Comparison of ENCODE assay signal across 1 cellular context in the genomic region with DNA sequence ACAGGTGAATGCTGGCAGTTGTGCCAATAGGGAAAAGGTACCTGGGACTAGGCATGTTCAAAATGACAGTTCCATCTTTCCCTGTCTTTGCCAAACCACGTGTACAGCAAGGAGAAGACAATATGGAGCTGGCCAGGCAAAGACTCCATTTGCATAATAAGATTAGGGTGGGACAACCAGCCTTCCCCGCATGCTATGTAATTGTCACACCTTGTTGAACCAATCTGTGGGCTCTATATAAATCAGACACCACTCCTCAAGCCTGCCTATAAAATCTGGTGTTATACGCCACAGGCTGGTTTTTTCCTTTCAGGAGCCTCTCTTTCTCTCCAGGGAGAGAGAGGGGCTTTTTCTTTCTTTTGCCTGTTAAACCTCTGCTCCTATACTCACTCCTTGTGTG.
TF ChIP-seq lines count a peak whose summit lies in the region.

No MANE protein-coding gene starts in this region.

TF ChIP-seq in K562, 482 proteins besides CTCF, POLR2A, EP300 and RAD21 (continued from another document):
- TF ChIP-seq, protein P1, sequence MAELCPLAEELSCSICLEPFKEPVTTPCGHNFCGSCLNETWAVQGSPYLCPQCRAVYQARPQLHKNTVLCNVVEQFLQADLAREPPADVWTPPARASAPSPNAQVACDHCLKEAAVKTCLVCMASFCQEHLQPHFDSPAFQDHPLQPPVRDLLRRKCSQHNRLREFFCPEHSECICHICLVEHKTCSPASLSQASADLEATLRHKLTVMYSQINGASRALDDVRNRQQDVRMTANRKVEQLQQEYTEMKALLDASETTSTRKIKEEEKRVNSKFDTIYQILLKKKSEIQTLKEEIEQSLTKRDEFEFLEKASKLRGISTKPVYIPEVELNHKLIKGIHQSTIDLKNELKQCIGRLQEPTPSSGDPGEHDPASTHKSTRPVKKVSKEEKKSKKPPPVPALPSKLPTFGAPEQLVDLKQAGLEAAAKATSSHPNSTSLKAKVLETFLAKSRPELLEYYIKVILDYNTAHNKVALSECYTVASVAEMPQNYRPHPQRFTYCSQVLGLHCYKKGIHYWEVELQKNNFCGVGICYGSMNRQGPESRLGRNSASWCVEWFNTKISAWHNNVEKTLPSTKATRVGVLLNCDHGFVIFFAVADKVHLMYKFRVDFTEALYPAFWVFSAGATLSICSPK (IDR thresholded peaks at IDR 0.05; ENCODE audit: borderline replicate concordance) = no peak
- TF ChIP-seq, protein P2, sequence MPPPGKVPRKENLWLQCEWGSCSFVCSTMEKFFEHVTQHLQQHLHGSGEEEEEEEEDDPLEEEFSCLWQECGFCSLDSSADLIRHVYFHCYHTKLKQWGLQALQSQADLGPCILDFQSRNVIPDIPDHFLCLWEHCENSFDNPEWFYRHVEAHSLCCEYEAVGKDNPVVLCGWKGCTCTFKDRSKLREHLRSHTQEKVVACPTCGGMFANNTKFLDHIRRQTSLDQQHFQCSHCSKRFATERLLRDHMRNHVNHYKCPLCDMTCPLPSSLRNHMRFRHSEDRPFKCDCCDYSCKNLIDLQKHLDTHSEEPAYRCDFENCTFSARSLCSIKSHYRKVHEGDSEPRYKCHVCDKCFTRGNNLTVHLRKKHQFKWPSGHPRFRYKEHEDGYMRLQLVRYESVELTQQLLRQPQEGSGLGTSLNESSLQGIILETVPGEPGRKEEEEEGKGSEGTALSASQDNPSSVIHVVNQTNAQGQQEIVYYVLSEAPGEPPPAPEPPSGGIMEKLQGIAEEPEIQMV (tag; conservative IDR thresholded peaks at IDR 0.05; ENCODE audit: low read depth) = no peak
- TF ChIP-seq CSDE1 (IDR thresholded peaks at IDR 0.05) = no peak
